Comparison of ENCODE assay signal across 8 cellular contexts in genomic region chr9:37408933-37409710, GRCh38.
A peak's percentile ranks its signal among the peaks of the same experiment; 100 is the strongest.
DNase-seq lines count a peak whose midpoint lies in the region; ATAC-seq and TF ChIP-seq lines count a peak whose summit lies in the region.

No MANE protein-coding gene starts in this region.

- no peak overlapping the region for H3K9ac ChIP-seq in DND-41 (ENCODE audit: low read depth, low read length)

- no peak overlapping the region for H3K27ac ChIP-seq in DND-41 (ENCODE audit: low read length)

- DNase-seq in DND-41 (peak; percentile 37), LoVo (ENCODE audit: low spot score) (peak; percentile 26), NCI-H1105 treated with DMSO at 0.1 percent for 48 hours (lab: John Stamatoyannopoulos, UW) (no peak), NCI-H524 treated with DMSO at 0.1 percent for 48 hours (lab: John Stamatoyannopoulos, UW) (no peak), hepatic stellate cell (ENCODE audit: low spot score) (no peak)
- DNase-seq in activated gamma-delta T cell treated with anti-CD3 and anti-CD28 coated beads, Interleukin-2, amount 50 U/mL, for 16 hours (ENCODE audit: low read depth): peak; percentile 38
- DNase-seq in stimulated activated CD8-positive, alpha-beta memory T cell treated with anti-CD3 and anti-CD28 coated beads, Interleukin-7, amount 100 ng/mL, for 48 hours (ENCODE audit: extremely low read depth in 1 of 2, low read depth in 1 of 2): peak; percentile 49 to 82

- no peaks in the 10 kb centered on the region for H3K9me3 ChIP-seq in DND-41 (ENCODE audit: insufficient read depth, low read length, severe bottlenecking)

- H3K4me3 ChIP-seq in DND-41 (ENCODE audit: low read depth in 1 of 2, low read length in 2 of 2): no peak overlapping the region

- H3K4me2 ChIP-seq in DND-41 (ENCODE audit: insufficient read depth, low read length): no peak overlapping the region

- no peaks in the 10 kb centered on the region for H3K4me1 ChIP-seq in DND-41 (ENCODE audit: insufficient read depth, low read length)

- ATAC-seq in DND-41 (ENCODE audit: insufficient read depth, low read depth) (peak; percentile 66), GM21515 (IDR thresholded peaks at IDR 0.05; ENCODE audit: unreplicated experiment) (peak; percentile 86)

- H2AFZ ChIP-seq in DND-41 (ENCODE audit: low read depth, low read length): no peak overlapping the region

- no peaks in the 10 kb centered on the region for H3K27me3 ChIP-seq in DND-41 (ENCODE audit: insufficient read depth, low read length, poor library complexity)

- no peaks in the 10 kb centered on the region for H3K36me3 ChIP-seq in DND-41 (ENCODE audit: insufficient read depth, low read length)

- H3K79me2 ChIP-seq in DND-41 (ENCODE audit: insufficient read depth, low read length): no peaks in the 10 kb centered on the region

- TF ChIP-seq CTCF in DND-41 (IDR thresholded peaks at IDR 0.05; ENCODE audit: borderline replicate concordance, extremely low read depth, low read length, poor library complexity, severe bottlenecking): no peak

- no peaks in the 10 kb centered on the region for H4K20me1 ChIP-seq in DND-41 (ENCODE audit: insufficient read depth, low read length)

Comparison
In these comparisons a context has a peak if more than half of its experiments do, and no peak if none do; other contexts are left out.
1. DNase-seq: peak in DND-41 (single experiment), LoVo (single experiment), activated gamma-delta T cell treated with anti-CD3 and anti-CD28 coated beads, Interleukin-2, amount 50 U/mL, for 16 hours (single experiment) and stimulated activated CD8-positive, alpha-beta memory T cell treated with anti-CD3 and anti-CD28 coated beads, Interleukin-7, amount 100 ng/mL, for 48 hours (2 of 2); none in NCI-H1105 treated with DMSO at 0.1 percent for 48 hours (single experiment), NCI-H524 treated with DMSO at 0.1 percent for 48 hours (single experiment) and hepatic stellate cell (single experiment).